Comparison of ENCODE assay signal across 11 cellular contexts in genomic region chr12:6211421-6211869, GRCh38. TPM values are rescaled to one million over a fixed set of nuclear protein-coding genes. Genes with fewer than 3 reads are reported as not detected.
DNase-seq lines count a peak whose midpoint lies in the region; ATAC-seq, FAIRE-seq and TF ChIP-seq lines count a peak whose summit lies in the region.
"Had no signal": no experiment of that assay in that cellular context is flagged by ENCODE, and none has a peak within 500 bp of the region (broad histone marks: within the 10 kb centered on the region; RNA-seq: fewer than 3 reads in every experiment).

No MANE protein-coding gene starts in this region.

- WGBS in hepatocyte (ENCODE audit: low lambda C conversion rate, missing lambda C conversion rate), result 61% methylated on average over 14 of the region's 14 CpGs

- H3K9ac ChIP-seq in astrocyte (ENCODE audit: low read length), result peak overlapping the region; percentile 50
- peak overlapping the region; percentile 43 to 51 for H3K9ac ChIP-seq in stomach smooth muscle (ENCODE audit: low read length in 2 of 2)

- H3K36me3 ChIP-seq in astrocyte (ENCODE audit: insufficient read depth, low read length), result no peaks in the 10 kb centered on the region
- H3K36me3 ChIP-seq in hepatocyte (replicated peaks; ENCODE audit: insufficient read depth, low read depth), result no peaks in the 10 kb centered on the region
- peaks cover 0 to 6% of the 10 kb centered on the region in 2 donors for H3K36me3 ChIP-seq in stomach smooth muscle (ENCODE audit: control insufficient read depth in 2 of 2, insufficient read depth in 2 of 2, low read length in 2 of 2)
- no peaks in the 10 kb centered on the region for H3K36me3 ChIP-seq in A673 (ENCODE audit: insufficient read depth, low read length, poor library complexity, severe bottlenecking)
- H3K36me3 ChIP-seq: HAP-1 had no signal

- no peaks in the 10 kb centered on the region for H3K27me3 Mint-ChIP-seq in astrocyte (ENCODE audit: low read depth, unreplicated experiment)

- TF ChIP-seq CTCF in astrocyte (IDR thresholded peaks at IDR 0.05; ENCODE audit: insufficient read depth, low read depth, low read length) (no peak), hepatocyte (IDR thresholded peaks at IDR 0.05; ENCODE audit: poor library complexity) (no peak), A673 (conservative IDR thresholded peaks at IDR 0.05; ENCODE audit: low read depth, low read length) (no peak)

- CTCF ChIA-PET in A673 (lab: Charles Lee), result interaction anchor here (0.5 kb wide), 1 partner anchor 72 kb away, joined by 7 read pairs; no protein-coding TSS in a partner anchor

- H3K4me2 ChIP-seq in astrocyte (ENCODE audit: low read length) (peak overlapping the region; percentile 55), hepatocyte (no peak overlapping the region)

- H2AFZ ChIP-seq in astrocyte (ENCODE audit: low read depth, low read length) (no peak overlapping the region), hepatocyte (no peak overlapping the region)

- intact Hi-C loops in A673 (cut with micrococcal nuclease; ENCODE audit: unreplicated experiment), result no loop called here

- H3K27ac Mint-ChIP-seq in astrocyte (ENCODE audit: unreplicated experiment), result peak overlapping the region; percentile 72

- H3K9me2 ChIP-seq in hepatocyte (replicated peaks; ENCODE audit: insufficient read depth), result no peaks in the 10 kb centered on the region

- no peaks in the 10 kb centered on the region for H4K20me1 ChIP-seq in astrocyte (ENCODE audit: insufficient read depth, low read length)
- H4K20me1 ChIP-seq in hepatocyte (ENCODE audit: insufficient read depth, poor library complexity, severe bottlenecking), result no peaks in the 10 kb centered on the region

- H3K4me3 Mint-ChIP-seq in astrocyte (ENCODE audit: unreplicated experiment), result no peak overlapping the region

- no peaks in the 10 kb centered on the region for H3K27me3 ChIP-seq in astrocyte (ENCODE audit: insufficient read depth, low read length)
- no peaks in the 10 kb centered on the region for H3K27me3 ChIP-seq in hepatocyte
- no peaks in the 10 kb centered on the region for H3K27me3 ChIP-seq in stomach smooth muscle (ENCODE audit: control insufficient read depth in 1 of 2, insufficient read depth in 2 of 2, low read length in 2 of 2)
- H3K27me3 ChIP-seq in A673 (replicated peaks; ENCODE audit: insufficient read depth, low read depth, low read length, poor library complexity), result no peaks in the 10 kb centered on the region

- peaks cover 22% of the 10 kb centered on the region for H3K4me1 ChIP-seq in astrocyte (ENCODE audit: insufficient read depth, low read length)
- H3K4me1 ChIP-seq in hepatocyte (ENCODE audit: insufficient read depth), result peaks cover 44% of the 10 kb centered on the region
- H3K4me1 ChIP-seq in stomach smooth muscle (ENCODE audit: control insufficient read depth, insufficient read depth, low read length), result peaks cover 84% of the 10 kb centered on the region
- H3K4me1 ChIP-seq in A673 (ENCODE audit: insufficient read depth, low read length, poor library complexity, severe bottlenecking), result no peaks in the 10 kb centered on the region

- no TSS peak for BruUV-seq in A673 (replicated peaks; lab: Mats Ljungman, UMichigan)

- no peak overlapping the region for H3K4me3 ChIP-seq in astrocyte (ENCODE audit: insufficient read depth, low read depth, low read length)
- H3K4me3 ChIP-seq in hepatocyte, result no peak overlapping the region
- H3K4me3 ChIP-seq in stomach smooth muscle (ENCODE audit: low read length in 2 of 2), result peak overlapping the region; percentile 10 to 44
- no peak overlapping the region for H3K4me3 ChIP-seq in A673 (ENCODE audit: low read depth, low read length, poor library complexity, severe bottlenecking)
- H3K4me3 ChIP-seq: HAP-1 had no signal

- no peaks in the 10 kb centered on the region for H3K9me3 Mint-ChIP-seq in astrocyte (ENCODE audit: unreplicated experiment)

- POLR2A ChIA-PET in A673 (lab: Charles Lee; ENCODE audit: low non-redundant PET), result no interaction called here

- H3K79me2 ChIP-seq in astrocyte (ENCODE audit: insufficient read depth, low read length) (no peaks in the 10 kb centered on the region), hepatocyte (peaks cover 54% of the 10 kb centered on the region)

- DNase-seq in GM03348 (ENCODE audit: low spot score), result peak; percentile 91
- peak; percentile 95 for DNase-seq in astrocyte (ENCODE audit: low read depth)
- DNase-seq in hepatocyte (ENCODE audit: low spot score), result peak; percentile 43
- DNase-seq in KG1 (lab: John Stamatoyannopoulos, UW), result no peak
- DNase-seq in DMS79 (lab: John Stamatoyannopoulos, UW), result no peak
- no peak for DNase-seq in A673 (ENCODE audit: low spot score)
- DNase-seq: central memory CD4-positive, alpha-beta T cell; NCI-H1105 treated with DMSO at 0.1 percent for 48 hours had no signal

- H3K9me3 ChIP-seq in astrocyte (ENCODE audit: insufficient read depth, low read depth, low read length) (no peaks in the 10 kb centered on the region), hepatocyte (ENCODE audit: low read depth) (no peaks in the 10 kb centered on the region), stomach smooth muscle (ENCODE audit: control insufficient read depth in 2 of 2, low read length in 2 of 2) (no peaks in the 10 kb centered on the region), A673 (ENCODE audit: low read depth, low read length, poor library complexity, severe bottlenecking) (no peaks in the 10 kb centered on the region)
- H3K9me3 ChIP-seq: HAP-1 had no signal

- no peak for ATAC-seq in HG03520 (IDR thresholded peaks at IDR 0.05; ENCODE audit: unreplicated experiment)

- peak; percentile 58 for FAIRE-seq in astrocyte (lab: Jason Lieb, UNC)

- peaks cover 23% of the 10 kb centered on the region for H3K4me1 Mint-ChIP-seq in astrocyte (ENCODE audit: low read depth, unreplicated experiment)

- H3K27ac ChIP-seq in astrocyte (ENCODE audit: low read depth, low read length), result peak overlapping the region; percentile 49
- peak overlapping the region; percentile 88 for H3K27ac ChIP-seq in hepatocyte
- H3K27ac ChIP-seq in stomach smooth muscle (ENCODE audit: low read length), result peak overlapping the region; percentile 98
- no peak overlapping the region for H3K27ac ChIP-seq in A673 (ENCODE audit: low read depth, low read length, poor library complexity, severe bottlenecking)

- H3K36me3 Mint-ChIP-seq in astrocyte (ENCODE audit: low read depth, unreplicated experiment), result no peaks in the 10 kb centered on the region

RNA-seq across cellular contexts. Expression of gene CD9, which starts 11.2 kb away (rescaled TPM):
- 46.0 and 52.2 TPM in 2 replicates for total RNA-seq in astrocyte
- 117 and 139 TPM in 2 replicates for total RNA-seq in hepatocyte
- polyA plus RNA-seq in hepatocyte, result 166 and 188 TPM in 2 replicates
- 2.8 TPM in 2 replicates for total RNA-seq in A673 (2021)

Comparison
In these comparisons a context has a peak if more than half of its experiments do, and no peak if none do; other contexts are left out.
1. DNase-seq: peak in GM03348 (single experiment), astrocyte (single experiment) and hepatocyte (single experiment); none in KG1 (single experiment), DMS79 (single experiment) and A673 (single experiment).
2. H3K4me3 ChIP-seq: peak in stomach smooth muscle (2 of 2); none in astrocyte (single experiment), hepatocyte (single experiment) and A673 (single experiment).
3. RNA of gene CD9, which starts 11.2 kb away (total RNA-seq): 117 to 139 TPM in hepatocyte and 46.0 to 52.2 TPM in astrocyte; 2.8 TPM in A673; every median in the first group is over 10 times any median in the second.